Comparison of ENCODE assay signal across 17 cellular contexts in the genomic region with DNA sequence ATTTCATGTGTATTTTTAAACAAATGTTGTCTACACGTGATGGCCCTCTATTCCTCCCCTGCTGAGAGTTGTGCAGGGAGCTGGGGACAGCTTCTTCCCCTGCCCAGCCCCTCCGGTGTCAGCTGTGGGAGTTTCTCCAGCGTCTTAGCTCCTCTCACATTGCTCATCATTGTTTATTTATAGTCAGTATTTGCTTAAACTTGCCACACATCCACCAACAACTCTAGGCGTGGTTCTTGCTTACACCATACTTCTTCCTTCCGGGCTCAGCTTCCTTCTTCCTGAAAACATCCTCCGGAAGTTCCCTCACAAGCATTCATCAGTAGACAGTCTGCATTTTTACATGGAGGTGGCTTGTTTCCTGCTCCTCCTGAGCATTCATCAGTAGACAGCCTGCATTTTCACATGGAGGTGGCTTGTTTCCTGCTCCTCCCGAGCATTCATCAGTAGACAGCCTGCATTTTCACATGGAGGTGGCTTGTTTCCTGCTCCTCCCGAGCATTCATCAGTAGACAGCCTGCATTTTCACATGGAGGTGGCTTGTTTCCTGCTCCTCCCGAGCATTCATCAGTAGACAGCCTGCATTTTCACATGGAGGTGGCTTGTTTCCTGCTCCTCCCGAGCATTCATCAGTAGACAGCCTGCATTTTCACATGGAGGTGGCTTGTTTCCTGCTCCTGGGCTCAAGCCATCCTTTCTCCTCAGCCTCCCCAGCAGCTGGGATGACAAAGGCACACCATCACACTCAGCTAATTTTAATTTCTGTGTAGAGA. TPM values are rescaled to one million over a fixed set of nuclear protein-coding genes. Genes with fewer than 3 reads are reported as not detected.
DNase-seq lines count a peak whose midpoint lies in the region; ATAC-seq and TF ChIP-seq lines count a peak whose summit lies in the region.
"Not testable (repeated sequence)": the region's sequence is repeated elsewhere in the genome, so short reads cannot be mapped to it uniquely, and the experiment has no call there.
"Had no signal": no experiment of that assay in that cellular context is flagged by ENCODE, and none has a peak within 500 bp of the region (broad histone marks: within the 10 kb centered on the region; RNA-seq: fewer than 3 reads in every experiment).

No MANE protein-coding gene starts in this region.

- H3K4me1 ChIP-seq in heart right ventricle = peaks cover 0 to 11% (median 0%) of the 10 kb centered on the region in 9 donors
- not testable (repeated sequence) for H3K4me1 ChIP-seq in mucosa of rectum (ENCODE audit: control insufficient read depth in 2 of 2, insufficient read depth in 2 of 2, low read length in 2 of 2)

- H3K9me3 ChIP-seq in heart right ventricle; mucosa of rectum (ENCODE audit: control insufficient read depth in 2 of 2, low read length in 2 of 2): not testable (repeated sequence)

- not testable (repeated sequence) for TF ChIP-seq CTCF in CD14-positive monocyte (IDR thresholded peaks at IDR 0.05); heart right ventricle (IDR thresholded peaks at IDR 0.05)

- H3K4me3 ChIP-seq in heart right ventricle; mucosa of rectum (ENCODE audit: low read length in 2 of 2): not testable (repeated sequence)

- H3K4me3 Mint-ChIP-seq in CD14-positive monocyte = peak overlapping the region; percentile 20 to 82
- H3K4me3 Mint-ChIP-seq in activated T-cell treated with anti-CD3 and anti-CD28 coated beads, Interleukin-2, amount 50 U/mL, for 4 hours = peak overlapping the region; percentile 72
- peak overlapping the region; percentile 15 to 61 for H3K4me3 Mint-ChIP-seq in stimulated activated naive B cell treated with anti-CD40 and anti-IgM and Interleukin-4, amounts not matched to agents 10 μg/mL and 1 μg/mL and 100 μg/mL, for 72 hours

- H3K36me3 ChIP-seq in heart right ventricle; mucosa of rectum (ENCODE audit: control insufficient read depth in 2 of 2, insufficient read depth in 2 of 2, low read length in 2 of 2): not testable (repeated sequence)

- H3K4me1 Mint-ChIP-seq in CD14-positive monocyte = peaks cover 20% of the 10 kb centered on the region
- H3K4me1 Mint-ChIP-seq in activated T-cell treated with anti-CD3 and anti-CD28 coated beads, Interleukin-2, amount 50 U/mL, for 4 hours (ENCODE audit: low read depth) = peaks cover 26% of the 10 kb centered on the region
- H3K4me1 Mint-ChIP-seq in stimulated activated naive B cell treated with anti-CD40 and anti-IgM and Interleukin-4, amounts not matched to agents 10 μg/mL and 1 μg/mL and 100 μg/mL, for 72 hours = not testable (repeated sequence)

- peak overlapping the region in 4 of 10 donors; percentile 44 to 69 (median 59) for H3K27ac ChIP-seq in heart right ventricle
- H3K27ac ChIP-seq in mucosa of rectum (ENCODE audit: low read depth in 2 of 2, low read length in 2 of 2) = peak overlapping the region; percentile 0 to 23

- intact Hi-C loops in CD14-positive monocyte (cut with micrococcal nuclease); heart right ventricle (cut with DNase I): not testable (repeated sequence)

- peaks cover 14 to 36% (median 19%) of the 10 kb centered on the region in 7 donors for H3K9me3 Mint-ChIP-seq in CD14-positive monocyte
- not testable (repeated sequence) for H3K9me3 Mint-ChIP-seq in activated T-cell treated with anti-CD3 and anti-CD28 coated beads, Interleukin-2, amount 50 U/mL, for 4 hours; stimulated activated naive B cell treated with anti-CD40 and anti-IgM and Interleukin-4, amounts not matched to agents 10 μg/mL and 1 μg/mL and 100 μg/mL, for 72 hours

- not testable (repeated sequence) for H3K9ac ChIP-seq in mucosa of rectum (ENCODE audit: low read depth in 1 of 2, low read length in 2 of 2)

- H3K36me3 Mint-ChIP-seq in CD14-positive monocyte; activated T-cell treated with anti-CD3 and anti-CD28 coated beads, Interleukin-2, amount 50 U/mL, for 4 hours (ENCODE audit: insufficient read depth); stimulated activated naive B cell treated with anti-CD40 and anti-IgM and Interleukin-4, amounts not matched to agents 10 μg/mL and 1 μg/mL and 100 μg/mL, for 72 hours: not testable (repeated sequence)

- H3K27ac Mint-ChIP-seq in CD14-positive monocyte = peak overlapping the region; percentile 82 to 96 (median 95)
- H3K27ac Mint-ChIP-seq in stimulated activated naive B cell treated with anti-CD40 and anti-IgM and Interleukin-4, amounts not matched to agents 10 μg/mL and 1 μg/mL and 100 μg/mL, for 72 hours = peak overlapping the region; percentile 84

- 39 to 42% methylated on average over 8 of the region's 10 CpGs for WGBS in heart right ventricle, 2 donors

- H3K27me3 Mint-ChIP-seq in CD14-positive monocyte (ENCODE audit: low read depth in 3 of 3) = peaks cover 44 to 67% (median 52%) of the 10 kb centered on the region in 3 donors
- H3K27me3 Mint-ChIP-seq in activated T-cell treated with anti-CD3 and anti-CD28 coated beads, Interleukin-2, amount 50 U/mL, for 4 hours (ENCODE audit: low read depth) = not testable (repeated sequence)
- H3K27me3 Mint-ChIP-seq in stimulated activated naive B cell treated with anti-CD40 and anti-IgM and Interleukin-4, amounts not matched to agents 10 μg/mL and 1 μg/mL and 100 μg/mL, for 72 hours = peaks cover 41 to 72% of the 10 kb centered on the region in 2 donors

- H3K27me3 ChIP-seq in heart right ventricle; mucosa of rectum (ENCODE audit: control insufficient read depth in 2 of 2, insufficient read depth in 2 of 2, low read length in 2 of 2): not testable (repeated sequence)

- ATAC-seq in activated T-cell treated with anti-CD3 and anti-CD28 coated beads, Interleukin-2, amount 50 U/mL, for 4 hours = peak in 1 of 2 donors; percentile 43
- peak in 7 of 8 donors; percentile 47 to 81 (median 58) for ATAC-seq in heart right ventricle
- not testable (repeated sequence) for ATAC-seq in stimulated activated naive B cell treated with anti-CD40 and anti-IgM and Interleukin-4, amounts not matched to agents 10 μg/mL and 1 μg/mL and 100 μg/mL, for 72 hours (replicated peaks)

- peak; percentile 60 for DNase-seq in CD14-positive monocyte (ENCODE audit: low spot score)
- peak; percentile 26 for DNase-seq in LoVo (ENCODE audit: low spot score)
- peak; percentile 83 for DNase-seq in SIG-M5 treated with dmso at 0.1 percent for 504 hours (lab: John Stamatoyannopoulos, UW; ENCODE audit: unreplicated experiment)
- DNase-seq in activated T-cell treated with anti-CD3 and anti-CD28 coated beads, Interleukin-2, amount 50 U/mL, for 4 hours; heart right ventricle; stimulated activated naive B cell treated with anti-CD40 and anti-IgM and Interleukin-4, amounts not matched to agents 10 μg/mL and 1 μg/mL and 100 μg/mL, for 72 hours: not testable (repeated sequence)
- DNase-seq in cerebellar cortex (ENCODE audit: low spot score) = peak; percentile 17

RNA-seq across cellular contexts. Expression of gene KRTAP5-1, which starts 4.3 kb away (rescaled TPM):
- polyA plus RNA-seq in CD14-positive monocyte (not detected), heart right ventricle (not detected)
- total RNA-seq in activated T-cell treated with anti-CD3 and anti-CD28 coated beads, Interleukin-2, amount 50 U/mL, for 4 hours = not detected
- total RNA-seq in heart right ventricle = not detected
- total RNA-seq: aorta, Calu3, colonic mucosa, HT1080, M059J, progenitor cell of endocrine pancreas, SK-MEL-5, ureter had no signal
- polyA plus RNA-seq: aorta, esophagus had no signal

RNA-seq across cellular contexts. Expression of gene KRTAP5-2, which starts 8.7 kb away (rescaled TPM):
- polyA plus RNA-seq in CD14-positive monocyte (not detected), heart right ventricle (under 1 TPM in 1 of 2 donors, not detected in 1; 0.04 TPM)
- total RNA-seq in activated T-cell treated with anti-CD3 and anti-CD28 coated beads, Interleukin-2, amount 50 U/mL, for 4 hours = not detected
- total RNA-seq in heart right ventricle = not detected
- total RNA-seq: aorta, Calu3, colonic mucosa, HT1080, M059J, progenitor cell of endocrine pancreas, ureter had no signal
- polyA plus RNA-seq: aorta, esophagus had no signal

RNA-seq across cellular contexts. Expression of gene DUSP8, which starts 17.3 kb away (rescaled TPM):
- polyA plus RNA-seq in CD14-positive monocyte = not detected
- 1 to 10 TPM; 5.4 to 6.0 (median 5.7) TPM for total RNA-seq in activated T-cell treated with anti-CD3 and anti-CD28 coated beads, Interleukin-2, amount 50 U/mL, for 4 hours
- total RNA-seq in heart right ventricle = 10 to 100 TPM; 10.4 to 53.5 (median 22.2) TPM
- polyA plus RNA-seq in heart right ventricle = 1 to 10 TPM; 5.9 to 7.7 TPM

RNA-seq across cellular contexts. Expression of gene KRTAP5-3, which starts 18.9 kb away (rescaled TPM):
- polyA plus RNA-seq in CD14-positive monocyte = not detected
- not detected for total RNA-seq in activated T-cell treated with anti-CD3 and anti-CD28 coated beads, Interleukin-2, amount 50 U/mL, for 4 hours
- not detected for total RNA-seq in heart right ventricle
- not detected for polyA plus RNA-seq in heart right ventricle
- total RNA-seq: aorta, Calu3, colonic mucosa, HT1080, M059J, progenitor cell of endocrine pancreas, SK-MEL-5, ureter had no signal
- polyA plus RNA-seq: aorta, esophagus had no signal

RNA-seq across cellular contexts. Expression of gene KRTAP5-4, which starts 32.6 kb away (rescaled TPM):
- polyA plus RNA-seq in CD14-positive monocyte (not detected), heart right ventricle (not detected)
- not detected for total RNA-seq in activated T-cell treated with anti-CD3 and anti-CD28 coated beads, Interleukin-2, amount 50 U/mL, for 4 hours
- total RNA-seq in heart right ventricle = not detected
- total RNA-seq: aorta, Calu3, colonic mucosa, HT1080, M059J, progenitor cell of endocrine pancreas, SK-MEL-5, ureter had no signal
- polyA plus RNA-seq: aorta, esophagus had no signal
